In genomic region chr15:100011235-100011634, GRCh38 we compare ENCODE assay signal across 6 cellular contexts.
"Had no signal": no experiment of that assay in that cellular context is flagged by ENCODE, and none has a peak within 500 bp of the region (broad histone marks: within the 10 kb centered on the region; RNA-seq: fewer than 3 reads in every experiment).

No MANE protein-coding gene starts in this region.

- ATAC-seq: HCT116 had no signal

- DNase-seq: GM23248, GOT3, H7, IMR-90, KBM-7 had no signal
